ENCODE assay signal across 21 cellular contexts in genomic region chr6:84086545-84087429, GRCh38. TPM values are rescaled to one million over a fixed set of nuclear protein-coding genes. Genes with fewer than 3 reads are reported as not detected.
DNase-seq lines count a peak whose midpoint lies in the region; ATAC-seq, FAIRE-seq and TF ChIP-seq lines count a peak whose summit lies in the region.
"Had no signal": no experiment of that assay in that cellular context is flagged by ENCODE, and none has a peak within 500 bp of the region (broad histone marks: within the 10 kb centered on the region; RNA-seq: fewer than 3 reads in every experiment).

No MANE protein-coding gene starts in this region.

- H3K4me3 ChIP-seq in K562: no peak overlapping the region
- no peak overlapping the region for H3K4me3 ChIP-seq in mucosa of descending colon
- H3K4me3 ChIP-seq in left lung: no peak overlapping the region
- H3K4me3 ChIP-seq: BLaER1 had no signal

- no peaks in the 10 kb centered on the region for H3K36me3 ChIP-seq in K562 (ENCODE audit: control insufficient read depth, insufficient read depth, low read length)
- no peaks in the 10 kb centered on the region for H3K36me3 ChIP-seq in mucosa of descending colon (ENCODE audit: low read depth)
- H3K36me3 ChIP-seq in left lung: no peaks in the 10 kb centered on the region
- H3K36me3 ChIP-seq: BLaER1 had no signal

- TF ChIP-seq POLR2A in K562 (conservative IDR thresholded peaks at IDR 0.05): no peak

- H3K9me3 ChIP-seq in K562 (replicated peaks; ENCODE audit: control insufficient read depth, insufficient read depth, low read depth, low read length) (no peaks in the 10 kb centered on the region), mucosa of descending colon (no peaks in the 10 kb centered on the region), left lung (no peaks in the 10 kb centered on the region)
- H3K9me3 ChIP-seq: BLaER1 had no signal

- H2AFZ ChIP-seq in K562 (ENCODE audit: low read depth, low read length): peak overlapping the region; percentile 64

- TF ChIP-seq EP300 in K562 (IDR thresholded peaks at IDR 0.05; ENCODE audit: low read length): peak; percentile 61

- intact Hi-C loops in K562 (cut with micrococcal nuclease): no loop called here
- intact Hi-C loops in mucosa of descending colon (cut with DNase I, micrococcal nuclease): no loop called here
- intact Hi-C loops in left lung (cut with DNase I): no loop called here

- no peaks in the 10 kb centered on the region for H4K20me1 ChIP-seq in K562 (replicated peaks; ENCODE audit: control insufficient read depth, insufficient read depth, low read length)
- H4K20me1 ChIP-seq: BLaER1 had no signal

- peak; percentile 71 for FAIRE-seq in K562 (lab: Jason Lieb, UNC)
- FAIRE-seq: A204.1, G401.6 had no signal

- no peak for TF ChIP-seq RAD21 in K562 (CRISPR knock-in tag; conservative IDR thresholded peaks at IDR 0.05 in 1 of 2, IDR thresholded peaks at IDR 0.05 in 1 of 2)

- H3K27ac ChIP-seq in K562 (ENCODE audit: extremely low read depth, low read depth, low read length) (peak overlapping the region; percentile 43; the same call in 2 of the 3 replicates), left lung (no peak overlapping the region)
- H3K27ac ChIP-seq: BLaER1 had no signal

- POLR2A ChIA-PET in K562 (lab: Yijun Ruan, JAX): interaction anchor here (0.7 to 1.5 kb wide), 3 partner anchors 11 to 13 kb away, joined by 3 to 6 read pairs (median 4); no protein-coding TSS in a partner anchor

- peak overlapping the region; percentile 3; the same call in 1 of the 2 replicates for H3K4me2 ChIP-seq in K562 (ENCODE audit: insufficient read depth, low read length)
- H3K4me2 ChIP-seq: BLaER1 had no signal

- 4% methylated on average over 6 of the region's 6 CpGs for WGBS in K562 (ENCODE audit: insufficient coverage, low coverage, missing lambda C conversion rate)

- peak; percentile 27 for DNase-seq in Caki2 (ENCODE audit: low read depth)
- DNase-seq in OCI-M1 (lab: John Stamatoyannopoulos, UW): peak; percentile 92
- peak in 2 of 4 experiments; percentile 47 to 84 for DNase-seq in K562 (ENCODE audit: extremely low read depth in 1 of 4, low spot score in 3 of 4)
- DNase-seq in mucosa of descending colon: no peak
- DNase-seq in nucleus accumbens (lab: John Stamatoyannopoulos, UW): no peak
- no peak for DNase-seq in left lung
- DNase-seq: CD8-positive, alpha-beta T cell; DND-41; IMR-90; Kasumi-1; MM.1S; NCI-H1105; NCI-H187 treated with DMSO at 0.1 percent for 48 hours; NCI-H2171 treated with DMSO at 0.1 percent for 48 hours; NCI-H510A; NCI-H82 had no signal

- peak overlapping the region; percentile 1 to 2; a peak in 2 of 4 replicates for H3K9ac ChIP-seq in K562 (ENCODE audit: insufficient read depth in 1 of 2, low read depth in 2 of 2, low read length in 2 of 2)
- H3K9ac ChIP-seq: BLaER1 had no signal

- H3K27me3 ChIP-seq in K562 (ENCODE audit: control insufficient read depth in 2 of 2, insufficient read depth in 2 of 2, low read length in 2 of 2) (no peaks in the 10 kb centered on the region), left lung (no peaks in the 10 kb centered on the region)
- H3K27me3 ChIP-seq: BLaER1 had no signal

- H3K79me2 ChIP-seq in K562 (ENCODE audit: control insufficient read depth, insufficient read depth, low read length): no peaks in the 10 kb centered on the region

- BruUV-seq in K562 (replicated peaks; lab: Mats Ljungman, UMichigan): no TSS peak

- TF ChIP-seq CTCF in K562 (IDR thresholded peaks at IDR 0.05 in 2 of 3, conservative IDR thresholded peaks at IDR 0.05 in 1 of 3; ENCODE audit: insufficient read depth in 2 of 3, low read depth in 1 of 3, low read length in 3 of 3) (no peak), mucosa of descending colon (IDR thresholded peaks at IDR 0.05) (no peak), left lung (IDR thresholded peaks at IDR 0.05) (no peak)

- H3K9me1 ChIP-seq in K562 (ENCODE audit: control insufficient read depth, insufficient read depth, low read length): no peaks in the 10 kb centered on the region

- peaks cover 0 to 17% of the 10 kb centered on the region in 2 experiments; a peak in 4 of 5 replicates for H3K4me1 ChIP-seq in K562 (replicated peaks in 1 of 2; ENCODE audit: control insufficient read depth in 2 of 2, insufficient read depth in 2 of 2, low read length in 2 of 2)
- no peaks in the 10 kb centered on the region for H3K4me1 ChIP-seq in mucosa of descending colon (ENCODE audit: low read depth)
- H3K4me1 ChIP-seq in left lung: no peaks in the 10 kb centered on the region
- H3K4me1 ChIP-seq: BLaER1 had no signal

- in situ Hi-C loops in Caki2 (cut with HindIII; ENCODE audit: low pct_unique_long_range_greater_than_20kb, low sequenced_read_pairs): no loop called here
- in situ Hi-C loops in K562 (cut with MboI): no loop called here

- CTCF ChIA-PET in K562 (lab: Yijun Ruan, JAX; ENCODE audit: low intra/inter-chr PET ratio): no interaction called here

- peak; percentile 74 for ATAC-seq in K562
- peak; percentile 15 for ATAC-seq in mucosa of descending colon
- no peak for ATAC-seq in HG03280 (IDR thresholded peaks at IDR 0.05; ENCODE audit: unreplicated experiment)
- no peak for ATAC-seq in left lung
- ATAC-seq: CD8-positive, alpha-beta T cell; HCT116 had no signal

TF ChIP-seq in K562, 482 proteins besides CTCF, POLR2A, EP300 and RAD21 (continues in another document):
- TF ChIP-seq CBFA2T2 (conservative IDR thresholded peaks at IDR 0.05): peak; percentile 88
- TF ChIP-seq MTA3 (IDR thresholded peaks at IDR 0.05; ENCODE audit: borderline replicate concordance): 0 out of 2 replicates have a peak, but pooled peaks have one; percentile 20
- no peak for TF ChIP-seq ZNF354B (CRISPR knock-in tag; IDR thresholded peaks at IDR 0.05)
- no peak for TF ChIP-seq FOXA3 (CRISPR knock-in tag; conservative IDR thresholded peaks at IDR 0.05 in 1 of 2, IDR thresholded peaks at IDR 0.05 in 1 of 2)
- TF ChIP-seq ZBTB17 (CRISPR knock-in tag; IDR thresholded peaks at IDR 0.05): peak; percentile 47; the same call in 1 of the 2 replicates
- peak; percentile 56; the same call in 1 of the 2 replicates for TF ChIP-seq KLF16 (IDR thresholded peaks at IDR 0.05)
- TF ChIP-seq TAL1 (IDR thresholded peaks at IDR 0.05): peak; percentile 86
- TF ChIP-seq IRF9 (tag; IDR thresholded peaks at IDR 0.05): no peak
- TF ChIP-seq NFE2 (IDR thresholded peaks at IDR 0.05; ENCODE audit: low read depth): peak; percentile 13; the same call in 1 of the 2 replicates
- TF ChIP-seq ZNF347 (CRISPR knock-in tag; IDR thresholded peaks at IDR 0.05; ENCODE audit: low read depth): no peak
- no peak for TF ChIP-seq ESRRA (IDR thresholded peaks at IDR 0.05; ENCODE audit: borderline replicate concordance, low read depth)
- 0 out of 4 replicates have a peak, but pooled peaks of 1 of the 2 experiments have one; percentile 59 for TF ChIP-seq FOXK2 (conservative IDR thresholded peaks at IDR 0.05 in 1 of 2, IDR thresholded peaks at IDR 0.05 in 1 of 2; ENCODE audit: low read depth in 2 of 2)
- TF ChIP-seq POLR2G (IDR thresholded peaks at IDR 0.05; ENCODE audit: low read depth, low read length): no peak
- no peak for TF ChIP-seq PREB (CRISPR knock-in tag; IDR thresholded peaks at IDR 0.05)
- TF ChIP-seq SLC30A9 (CRISPR knock-in tag; IDR thresholded peaks at IDR 0.05): no peak
- TF ChIP-seq ZNF561 (CRISPR knock-in tag; conservative IDR thresholded peaks at IDR 0.05): no peak
- TF ChIP-seq ZNF668 (CRISPR knock-in tag; IDR thresholded peaks at IDR 0.05): no peak

RNA-seq across cellular contexts. Expression of gene MRAP2, which starts 53.2 kb away (rescaled TPM):
- 0.09 and 0.10 TPM in 2 replicates for total RNA-seq in Caki2 (2014; rRNA removed; shearing (Covaris generic); ENCODE audit: low replicate concordance)
- total RNA-seq in K562 (2011; cell fraction: chromatin; rRNA removed; ENCODE audit: low replicate concordance): 18.1 and 18.7 TPM in 2 replicates
- 15.3 and 20.5 TPM in 2 replicates for total RNA-seq in K562 (2011; cell fraction: nucleolus; rRNA removed)
- total RNA-seq in K562 (2011; cell fraction: nucleoplasm; rRNA removed): 27.9 and 37.3 TPM in 2 replicates
- total RNA-seq in K562 (2014; rRNA removed) (7.8 and 8.6 TPM in 2 replicates), K562 (2014; rRNA removed; fragmentation: Illumina TruSeq; extraction: Trizol) (12.0 and 15.3 TPM in 2 replicates), K562 (2015; rRNA removed; fragmentation: Illumina TruSeq; extraction: Trizol) (11.8 and 12.6 TPM in 2 replicates), K562 (2021) (7.4 and 8.7 TPM in 2 replicates), mucosa of descending colon (1 to 10 TPM; 2.4 to 9.0 (median 6.3) TPM), left lung (1 to 10 TPM in 1 of 2 donors, under 1 TPM in 1; 0.76 to 1.2 TPM)
- polyA plus RNA-seq in K562 (2011; rRNA removed) (30.7 and 38.9 TPM in 2 replicates), K562 (2014; fragmentation: Illumina TruSeq; extraction: Trizol) (10.9 and 12.1 TPM in 2 replicates), K562 (2014; fragmentation: Nextera tagmentation; extraction: Ambion mirVana) (1 to 10 TPM; 5.9 to 6.8 TPM), K562 (2014; rRNA removed) (8.0 and 9.3 TPM in 2 replicates)
- 16.6 and 27.0 TPM in 2 replicates for polyA plus RNA-seq in K562 (2011; cell fraction: cytosol; rRNA removed)
- 8.4 and 14.0 TPM in 2 replicates for polyA plus RNA-seq in K562 (2011; cell fraction: nucleus; rRNA removed)
- polyA plus RNA-seq in K562 (2012): 7.1 and 10.8 TPM in 2 replicates
- 26.8 and 27.7 TPM in 2 replicates for polyA minus RNA-seq in K562 (2011; rRNA and poly(A)+ RNA removed)
- polyA minus RNA-seq in K562 (2011; cell fraction: cytosol; rRNA and poly(A)+ RNA removed): 5.2 and 13.0 TPM in 2 replicates
- 4.0 and 5.1 TPM in 2 replicates for polyA minus RNA-seq in K562 (2011; cell fraction: nucleus; rRNA and poly(A)+ RNA removed)
- total RNA-seq: CD8-positive, alpha-beta T cell; IMR-90 had no signal

Comparison
In these comparisons a context has a peak if more than half of its experiments do, and no peak if none do; other contexts are left out.
1. DNase-seq: peak in Caki2 (single experiment) and OCI-M1 (single experiment); none in mucosa of descending colon (0 of 3), nucleus accumbens (0 of 56) and left lung (0 of 2).
2. ATAC-seq: peak in K562 (single experiment) and mucosa of descending colon (single experiment); none in HG03280 (single experiment) and left lung (single experiment).